8 cellular contexts compared by ENCODE assay signal in genomic region chr14:50860478-50861086, GRCh38. TPM values are rescaled to one million over a fixed set of nuclear protein-coding genes. Genes with fewer than 3 reads are reported as not detected.
A peak's percentile ranks its signal among the peaks of the same experiment; 100 is the strongest.
DNase-seq lines count a peak whose midpoint lies in the region; ATAC-seq, FAIRE-seq and TF ChIP-seq lines count a peak whose summit lies in the region.

No MANE protein-coding gene starts in this region.

- H3K4me3 Mint-ChIP-seq in central memory CD8-positive, alpha-beta T cell = peak overlapping the region; percentile 88

- H3K9me3 ChIP-seq in kidney (ENCODE audit: control insufficient read depth in 1 of 2, low read length in 2 of 2) = no peaks in the 10 kb centered on the region

- H3K27ac Mint-ChIP-seq in central memory CD8-positive, alpha-beta T cell (ENCODE audit: low read depth) = peak overlapping the region; percentile 75

- no peaks in the 10 kb centered on the region for H3K36me3 ChIP-seq in kidney (ENCODE audit: control insufficient read depth in 1 of 2, insufficient read depth in 2 of 2, low read length in 2 of 2)

- H3K4me3 ChIP-seq in kidney (ENCODE audit: low read length in 2 of 2) = peak overlapping the region; percentile 80 to 82

- H3K4me1 ChIP-seq in kidney (ENCODE audit: control insufficient read depth in 1 of 2, insufficient read depth in 1 of 2, low read depth in 1 of 2, low read length in 2 of 2) = peaks cover 0 to 5% of the 10 kb centered on the region in 2 donors

- no peaks in the 10 kb centered on the region for H3K9me3 Mint-ChIP-seq in central memory CD8-positive, alpha-beta T cell

- ATAC-seq in HG02678 (IDR thresholded peaks at IDR 0.05; ENCODE audit: unreplicated experiment) = peak; percentile 47
- ATAC-seq in central memory CD8-positive, alpha-beta T cell (replicated peaks; ENCODE audit: extremely low read depth, poor library complexity, severe bottlenecking) = peak; percentile 78
- no peak for ATAC-seq in GM19328 (IDR thresholded peaks at IDR 0.05; ENCODE audit: unreplicated experiment)

- H3K36me3 Mint-ChIP-seq in central memory CD8-positive, alpha-beta T cell (ENCODE audit: insufficient read depth) = peaks cover 2% of the 10 kb centered on the region

- intact Hi-C loops in kidney (cut with DNase I) = no loop called here

- TF ChIP-seq CTCF in kidney (IDR thresholded peaks at IDR 0.05; ENCODE audit: borderline replicate concordance, extremely low read depth, insufficient read depth) = peak; percentile 85

- peak; percentile 66 for FAIRE-seq in kidney (lab: Jason Lieb, UNC)

- DNase-seq in COLO668 (lab: John Stamatoyannopoulos, UW; ENCODE audit: unreplicated experiment) (peak; percentile 89), NCI-H2227 (lab: John Stamatoyannopoulos, UW; ENCODE audit: unreplicated experiment) (peak; percentile 88), kidney (peak; percentile 81)
- peak; percentile 72 to 91 (median 74) for DNase-seq in activated CD4-positive, CD25-positive, alpha-beta regulatory T cell (lab: John Stamatoyannopoulos, UW)
- peak; percentile 86 to 91 for DNase-seq in central memory CD8-positive, alpha-beta T cell (ENCODE audit: low spot score in 2 of 2)
- peak; percentile 79 to 94 (median 79) for DNase-seq in stimulated activated CD4-positive, alpha-beta T cell treated with anti-CD3 and anti-CD28 coated beads, Interleukin-12 subunit alpha, Interleukin-12 subunit beta, amount 100 ng/mL, for 48 hours (ENCODE audit: low read depth in 2 of 3, low spot score in 1 of 3)

- peak overlapping the region in 1 of 2 donors; percentile 34 for H3K9ac ChIP-seq in kidney (ENCODE audit: low read length in 2 of 2)

- H3K27me3 Mint-ChIP-seq in central memory CD8-positive, alpha-beta T cell = peaks cover 6% of the 10 kb centered on the region

- no peaks in the 10 kb centered on the region for H3K4me1 Mint-ChIP-seq in central memory CD8-positive, alpha-beta T cell

- H3K27ac ChIP-seq in kidney (ENCODE audit: low read depth in 2 of 2, low read length in 2 of 2) = no peak overlapping the region

RNA-seq across cellular contexts. Expression of gene ABHD12B, which starts 11.3 kb away (rescaled TPM):
- total RNA-seq in kidney = not detected
- polyA plus RNA-seq in kidney (ENCODE audit: insufficient read depth, low read depth, low replicate concordance) = 0.88 TPM

RNA-seq across cellular contexts. Expression of gene NIN, which starts 29.6 kb away (rescaled TPM):
- 40.0 TPM for total RNA-seq in kidney
- polyA plus RNA-seq in kidney (ENCODE audit: insufficient read depth, low read depth, low replicate concordance) = 3.6 TPM
